17 cellular contexts compared by ENCODE assay signal in the genomic region with DNA sequence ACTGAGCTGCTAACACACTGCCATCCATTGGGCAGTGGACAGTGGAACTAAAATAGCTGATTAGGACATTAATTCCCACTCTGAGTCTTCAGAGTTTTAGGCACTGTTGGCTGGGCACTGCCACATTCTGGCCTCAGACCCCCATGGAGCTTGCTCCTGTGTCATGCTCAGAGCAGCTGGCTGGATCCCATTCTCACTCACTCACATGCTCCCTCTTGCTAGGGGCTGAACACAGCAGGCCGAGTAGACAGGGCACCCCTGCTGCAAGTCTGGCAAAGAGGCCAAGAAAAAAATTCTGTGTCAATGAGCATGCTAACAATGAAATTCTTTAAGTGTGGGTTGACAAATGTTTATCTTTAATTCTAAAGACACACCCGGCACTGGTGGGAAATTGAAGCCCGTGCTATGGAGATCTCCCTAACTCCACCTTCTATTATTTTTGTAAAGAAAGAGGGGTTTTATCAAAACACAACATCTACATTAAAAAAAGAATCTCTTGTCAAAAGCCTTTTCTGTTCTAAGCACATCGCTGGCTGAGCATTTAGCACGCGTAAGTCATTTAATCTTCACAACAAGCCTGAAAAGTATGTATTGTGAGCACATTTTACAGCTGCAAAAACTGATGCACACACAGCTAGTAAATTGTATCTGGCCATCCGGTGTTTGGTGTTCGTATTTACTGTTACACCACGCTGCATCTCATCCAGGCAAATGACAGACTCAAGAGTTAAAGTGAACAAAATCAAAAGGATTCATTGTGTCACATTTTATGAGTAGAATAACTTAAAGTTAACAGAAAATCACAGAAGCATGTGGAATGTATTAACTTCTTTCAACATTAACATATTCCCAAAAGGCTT.
DNase-seq lines count a peak whose midpoint lies in the region; ATAC-seq and TF ChIP-seq lines count a peak whose summit lies in the region.
"Had no signal": no experiment of that assay in that cellular context is flagged by ENCODE, and none has a peak within 500 bp of the region (broad histone marks: within the 10 kb centered on the region; RNA-seq: fewer than 3 reads in every experiment).

No MANE protein-coding gene starts in this region.

- peak; percentile 29 for DNase-seq in NCI-H345 (lab: John Stamatoyannopoulos, UW)
- no peak for DNase-seq in NCI-H345 treated with DMSO at 0.1 percent for 48 hours (lab: John Stamatoyannopoulos, UW; ENCODE audit: unreplicated experiment)
- DNase-seq in choroid plexus epithelial cell (ENCODE audit: low read depth) = peak; percentile 64
- peak; percentile 50 for DNase-seq in mesendoderm
- no peak for DNase-seq in activated T-cell treated with anti-CD3 and anti-CD28 coated beads, Interleukin-2, amount 50 U/mL, for 48 hours
- DNase-seq: activated CD4-positive, alpha-beta T cell treated with anti-CD3 and anti-CD28 coated beads for 36 hours; activated CD8-positive, alpha-beta memory T cell treated with anti-CD3 and anti-CD28 coated beads, Interleukin-2, amount 50 U/mL, for 48 hours; Caco-2; mammary epithelial cell; NCI-H2171; stimulated activated CD4-positive, alpha-beta T cell treated with anti-CD3 and anti-CD28 coated beads, Interleukin-4, amount 100 ng/mL, for 4 hours had no signal

- peak overlapping the region; percentile 19 for H3K23ac ChIP-seq in mesendoderm (ENCODE audit: low read length)

- no peak overlapping the region for H4K5ac ChIP-seq in mesendoderm (ENCODE audit: low read length)

- peak overlapping the region; percentile 8 for H3K9ac ChIP-seq in mesendoderm (ENCODE audit: low read length)

- no peak overlapping the region for H3K4me2 ChIP-seq in mesendoderm (ENCODE audit: low read length)
- H3K4me2 ChIP-seq: A549 had no signal

- H3K79me1 ChIP-seq in mesendoderm (ENCODE audit: low read length) = no peaks in the 10 kb centered on the region

- no peak overlapping the region for H2BK5ac ChIP-seq in mesendoderm (ENCODE audit: low read length)

- peak overlapping the region; percentile 8 for H3K18ac ChIP-seq in mesendoderm (ENCODE audit: low read length)

- no peak overlapping the region for H4K8ac ChIP-seq in mesendoderm (ENCODE audit: low read depth, low read length)

- no peak overlapping the region for H3K4ac ChIP-seq in mesendoderm (ENCODE audit: low read depth, low read length)

- peaks cover 5% of the 10 kb centered on the region for H3K4me1 ChIP-seq in mesendoderm (ENCODE audit: control insufficient read depth, low read depth, low read length)
- H3K4me1 ChIP-seq: A549, Caco-2, SJCRH30 had no signal

- no peak overlapping the region for H2BK120ac ChIP-seq in mesendoderm (ENCODE audit: low read depth, low read length)

- TF ChIP-seq CTCF in choroid plexus epithelial cell (conservative IDR thresholded peaks at IDR 0.05; ENCODE audit: low read depth, low read length) = peak; percentile 2

- ATAC-seq in HG02852 (IDR thresholded peaks at IDR 0.05; ENCODE audit: unreplicated experiment) = no peak
- ATAC-seq in HG03469 (IDR thresholded peaks at IDR 0.05; ENCODE audit: unreplicated experiment) = no peak
- ATAC-seq in HG02884 (IDR thresholded peaks at IDR 0.05; ENCODE audit: unreplicated experiment) = no peak
- ATAC-seq: A549; activated CD4-positive, alpha-beta T cell treated with anti-CD3 and anti-CD28 coated beads for 36 hours had no signal

- H3K79me2 ChIP-seq in mesendoderm (ENCODE audit: control insufficient read depth, insufficient read depth, low read length) = no peaks in the 10 kb centered on the region

- H3K36me3 ChIP-seq in mesendoderm (ENCODE audit: control insufficient read depth, insufficient read depth, low read length) = no peaks in the 10 kb centered on the region
- H3K36me3 ChIP-seq: SJCRH30, tibial nerve had no signal

- H2AK5ac ChIP-seq in mesendoderm (ENCODE audit: low read length) = no peak overlapping the region

- WGBS in mesendoderm (ENCODE audit: extremely low coverage, insufficient coverage, low lambda C conversion rate) = no CpG with 5 or more reads among the region's 9 CpGs

- H3K56ac ChIP-seq in mesendoderm (ENCODE audit: low read length) = peak overlapping the region; percentile 17

- no peaks in the 10 kb centered on the region for H3K27me3 ChIP-seq in mesendoderm (ENCODE audit: insufficient read depth, low read length, poor library complexity)
- H3K27me3 ChIP-seq: SJCRH30, tibial nerve had no signal

- H3K27ac ChIP-seq in mesendoderm (ENCODE audit: low read depth, low read length) = no peak overlapping the region
- H3K27ac ChIP-seq: A549, SJCRH30, tibial nerve had no signal

- no peak overlapping the region for H2BK15ac ChIP-seq in mesendoderm (replicated peaks; ENCODE audit: low read depth)

- H3K4me3 ChIP-seq in choroid plexus epithelial cell (ENCODE audit: low read depth, low read length) = no peak overlapping the region
- H3K4me3 ChIP-seq in mesendoderm (ENCODE audit: low read length) = no peak overlapping the region
- H3K4me3 ChIP-seq: A549, SJCRH30, tibial nerve had no signal

Comparison
In these comparisons a context has a peak if more than half of its experiments do, and no peak if none do; other contexts are left out.
1. DNase-seq: peak in NCI-H345 (single experiment), choroid plexus epithelial cell (single experiment) and mesendoderm (single experiment); none in NCI-H345 treated with DMSO at 0.1 percent for 48 hours (single experiment) and activated T-cell treated with anti-CD3 and anti-CD28 coated beads, Interleukin-2, amount 50 U/mL, for 48 hours (0 of 2).